In genomic region chr9:87892956-87893355, GRCh38 we compare ENCODE assay signal across 36 cellular contexts. TPM values are rescaled to one million over a fixed set of nuclear protein-coding genes. Genes with fewer than 3 reads are reported as not detected.
"Had no signal": no experiment of that assay in that cellular context is flagged by ENCODE, and none has a peak within 500 bp of the region (broad histone marks: within the 10 kb centered on the region; RNA-seq: fewer than 3 reads in every experiment).

No MANE protein-coding gene starts in this region.

- H3K4me3 ChIP-seq: adrenal gland, body of pancreas, esophagus squamous epithelium, gastroesophageal sphincter, heart right ventricle, hepatocyte had no signal

- H3K4me1 ChIP-seq: adrenal gland, body of pancreas, esophagus squamous epithelium, gastroesophageal sphincter, heart right ventricle had no signal

- H2AFZ ChIP-seq: hepatocyte had no signal

- DNase-seq: activated B cell treated with CpG ODN at 0.5 μM for 24 hours; activated CD4-positive, alpha-beta T cell treated with anti-CD3 and anti-CD28 coated beads for 48 hours; activated CD4-positive, alpha-beta T cell treated with anti-CD3 and anti-CD28 coated beads, Interleukin-2, amount 50 U/mL, for 1 hour; activated CD4-positive, alpha-beta T cell treated with anti-CD3 and anti-CD28 coated beads, Interleukin-2, amount 50 U/mL, for 48 hours; activated CD8-positive, alpha-beta memory T cell treated with anti-CD3 and anti-CD28 coated beads for 24 hours; activated CD8-positive, alpha-beta T cell treated with anti-CD3 and anti-CD28 coated beads for 36 hours; activated effector memory CD4-positive, alpha-beta T cell treated with anti-CD3 and anti-CD28 coated beads, Interleukin-2, amount 50 U/mL, for 16 hours; activated naive CD4-positive, alpha-beta T cell treated with anti-CD3 and anti-CD28 coated beads for 36 hours; activated naive CD8-positive, alpha-beta T cell treated with anti-CD3 and anti-CD28 coated beads for 36 hours; activated naive CD8-positive, alpha-beta T cell treated with anti-CD3 and anti-CD28 coated beads, Interleukin-2, amount 50 U/mL, for 24 hours; activated T-cell treated with anti-CD3 and anti-CD28 coated beads, Interleukin-2, amount 50 U/mL, for 4 hours; adrenal gland; amygdala; aorta; body of pancreas; caudate nucleus; cortex of kidney; dermis blood vessel endothelial cell; effector CD4-positive, alpha-beta T cell; esophagus squamous epithelium; foreskin melanocyte; heart right ventricle; T1000; WERI-Rb-1 had no signal

- H3K79me2 ChIP-seq: hepatocyte had no signal

- H3K4me2 ChIP-seq: hepatocyte had no signal

- H3K27ac ChIP-seq: adrenal gland, body of pancreas, epithelial cell of prostate, esophagus squamous epithelium, gastroesophageal sphincter, heart right ventricle, hepatocyte, WERI-Rb-1 had no signal

- H3K36me3 ChIP-seq: adrenal gland, esophagus squamous epithelium, gastroesophageal sphincter, heart right ventricle, WERI-Rb-1 had no signal

- H3K9me3 ChIP-seq: body of pancreas, esophagus squamous epithelium had no signal

- ATAC-seq: activated CD4-positive, CD25-positive, alpha-beta regulatory T cell treated with anti-CD3 and anti-CD28 coated beads, Interleukin-2, amount 50 U/mL, for 24 hours; activated CD8-positive, alpha-beta T cell treated with anti-CD3 and anti-CD28 coated beads for 36 hours; activated naive CD8-positive, alpha-beta T cell treated with anti-CD3 and anti-CD28 coated beads, Interleukin-2, amount 50 U/mL, for 24 hours; activated T-cell treated with anti-CD3 and anti-CD28 coated beads, Interleukin-2, amount 50 U/mL, for 4 hours; body of pancreas; gastroesophageal sphincter; heart right ventricle had no signal

- H3K27me3 ChIP-seq: adrenal gland, body of pancreas, esophagus squamous epithelium, gastroesophageal sphincter, hepatocyte had no signal

- FAIRE-seq: endometrium, endothelial cell of umbilical vein had no signal

RNA-seq across cellular contexts. Expression of gene SPATA31E1, which starts 10.3 kb away (rescaled TPM):
- total RNA-seq: activated B cell treated with CpG ODN at 0.5 μM for 24 hours; activated CD8-positive, alpha-beta T cell treated with anti-CD3 and anti-CD28 coated beads for 36 hours; activated naive CD4-positive, alpha-beta T cell treated with anti-CD3 and anti-CD28 coated beads for 36 hours; activated naive CD8-positive, alpha-beta T cell treated with anti-CD3 and anti-CD28 coated beads for 36 hours; activated T-cell treated with anti-CD3 and anti-CD28 coated beads, Interleukin-2, amount 50 U/mL, for 4 hours; activated T-helper 2 cell treated with anti-CD3 and anti-CD28 coated beads, Interferon-gamma antibody, Interleukin-2, Interleukin-4, amounts not matched to agents 10 μg/mL and 5 μg/mL and 100 μg/mL, durations not matched to agents 14 hours and 24 hours and 36 hours; adrenal gland; aorta; body of pancreas; chondrocyte; dermis blood vessel endothelial cell; endothelial cell of umbilical vein; esophagus squamous epithelium; fibroblast of lung; fibroblast of villous mesenchyme; gastroesophageal sphincter; glomerular endothelial cell; heart right ventricle; hepatocyte had no signal
- polyA plus RNA-seq: adrenal gland, aorta, endothelial cell of umbilical vein, esophagus, fibroblast of lung, heart right ventricle, hepatocyte had no signal

RNA-seq across cellular contexts. Expression of gene SPATA31C1, which starts 24.8 kb away (rescaled TPM):
- total RNA-seq: activated B cell treated with CpG ODN at 0.5 μM for 24 hours; activated CD8-positive, alpha-beta T cell treated with anti-CD3 and anti-CD28 coated beads for 36 hours; activated naive CD4-positive, alpha-beta T cell treated with anti-CD3 and anti-CD28 coated beads for 36 hours; activated naive CD8-positive, alpha-beta T cell treated with anti-CD3 and anti-CD28 coated beads for 36 hours; activated T-cell treated with anti-CD3 and anti-CD28 coated beads, Interleukin-2, amount 50 U/mL, for 4 hours; activated T-helper 2 cell treated with anti-CD3 and anti-CD28 coated beads, Interferon-gamma antibody, Interleukin-2, Interleukin-4, amounts not matched to agents 10 μg/mL and 5 μg/mL and 100 μg/mL, durations not matched to agents 14 hours and 24 hours and 36 hours; adrenal gland; aorta; body of pancreas; chondrocyte; dermis blood vessel endothelial cell; endothelial cell of umbilical vein; esophagus squamous epithelium; fibroblast of lung; fibroblast of villous mesenchyme; gastroesophageal sphincter; glomerular endothelial cell; heart right ventricle; hepatocyte had no signal
- polyA plus RNA-seq: adrenal gland, aorta, endothelial cell of umbilical vein, esophagus, fibroblast of lung, heart right ventricle, hepatocyte had no signal
